14 cellular contexts compared by ENCODE assay signal in the genomic region with DNA sequence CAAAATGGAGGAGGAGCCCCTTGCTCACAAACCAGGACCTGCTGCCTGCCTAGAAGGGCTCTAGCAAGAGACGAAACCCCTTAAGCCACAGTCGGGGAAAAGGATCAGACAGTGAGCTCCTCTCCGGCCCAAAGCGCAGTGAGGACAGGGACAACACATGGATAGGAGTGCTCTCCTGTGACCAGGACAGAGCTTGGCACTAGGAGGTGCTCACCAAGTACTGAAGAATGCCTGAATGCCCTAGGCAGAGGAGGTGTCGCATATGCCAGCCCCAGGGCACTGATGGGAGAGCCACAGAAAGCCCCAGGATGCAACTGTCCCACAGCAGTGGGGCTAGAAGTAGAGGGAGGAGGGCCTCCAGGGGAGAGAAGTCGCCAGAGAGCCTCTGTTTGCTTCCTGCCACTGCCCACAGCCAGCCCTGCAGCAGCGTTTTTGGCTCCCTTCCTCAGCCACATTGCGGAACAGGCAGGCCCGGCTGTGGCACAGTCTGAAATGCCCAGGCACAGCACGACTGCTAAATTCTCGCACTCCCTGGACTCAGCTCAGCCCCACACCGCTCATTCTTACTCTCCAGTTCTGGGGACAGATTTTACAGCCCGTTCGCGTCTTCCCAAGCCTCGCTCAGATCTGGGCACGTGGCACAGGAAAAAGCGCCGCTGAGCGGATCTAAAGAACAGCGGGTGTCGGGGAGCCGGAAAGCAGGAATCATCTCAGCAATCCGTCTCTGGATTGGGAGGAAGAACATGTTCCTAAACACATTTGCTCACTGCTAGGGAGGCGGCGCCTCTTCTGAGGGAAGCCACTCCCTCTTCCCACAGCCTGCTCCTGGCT.
DNase-seq lines count a peak whose midpoint lies in the region; ATAC-seq and FAIRE-seq lines count a peak whose summit lies in the region.
"Had no signal": no experiment of that assay in that cellular context is flagged by ENCODE, and none has a peak within 500 bp of the region (broad histone marks: within the 10 kb centered on the region; RNA-seq: fewer than 3 reads in every experiment).

No MANE protein-coding gene starts in this region.

- H3K27ac ChIP-seq in mesendoderm (ENCODE audit: low read depth, low read length), result no peak overlapping the region
- H3K27ac ChIP-seq: A549, sigmoid colon, transverse colon had no signal

- H3K36me3 Mint-ChIP-seq in activated T-cell treated with anti-CD3 and anti-CD28 coated beads, Interleukin-2, amount 50 U/mL, for 4 hours (ENCODE audit: insufficient read depth), result no peaks in the 10 kb centered on the region

- FAIRE-seq in urothelium cell line (lab: Jason Lieb, UNC), result peak; percentile 68
- FAIRE-seq: A549, endometrium had no signal

- H3K4me1 ChIP-seq in mesendoderm (ENCODE audit: control insufficient read depth, low read depth, low read length), result no peaks in the 10 kb centered on the region
- H3K4me1 ChIP-seq: A549, transverse colon had no signal

- no peaks in the 10 kb centered on the region for H3K27me3 ChIP-seq in mesendoderm (ENCODE audit: insufficient read depth, low read length, poor library complexity)
- H3K27me3 ChIP-seq: sigmoid colon had no signal

- peak; percentile 32 for DNase-seq in left ventricle myocardium superior
- DNase-seq in cardiac septum (ENCODE audit: low spot score), result no peak
- DNase-seq in cerebellar cortex (ENCODE audit: low spot score), result peak; percentile 66
- peak; percentile 40 for DNase-seq in mesendoderm
- no peak for DNase-seq in urothelium cell line (ENCODE audit: low spot score)
- no peak for DNase-seq in NCI-H446 treated with DMSO at 0.1 percent for 48 hours (lab: John Stamatoyannopoulos, UW)
- DNase-seq in activated T-cell treated with anti-CD3 and anti-CD28 coated beads, Interleukin-2, amount 50 U/mL, for 4 hours, result no peak
- DNase-seq: SHP77 treated with DMSO at 0.1 percent for 48 hours, sigmoid colon, transverse colon had no signal

- H3K4ac ChIP-seq in mesendoderm (ENCODE audit: low read depth, low read length), result no peak overlapping the region

- intact Hi-C loops in left ventricle myocardium superior (cut with micrococcal nuclease) (no loop called here), cardiac septum (cut with DNase I) (no loop called here)

- H2BK15ac ChIP-seq in mesendoderm (replicated peaks; ENCODE audit: low read depth), result no peak overlapping the region

- no peak overlapping the region for H2BK120ac ChIP-seq in mesendoderm (ENCODE audit: low read depth, low read length)

- H3K27me3 Mint-ChIP-seq in activated T-cell treated with anti-CD3 and anti-CD28 coated beads, Interleukin-2, amount 50 U/mL, for 4 hours (ENCODE audit: low read depth), result peaks cover 2% of the 10 kb centered on the region

- H3K36me3 ChIP-seq in mesendoderm (ENCODE audit: control insufficient read depth, insufficient read depth, low read length), result no peaks in the 10 kb centered on the region
- H3K36me3 ChIP-seq: sigmoid colon, transverse colon had no signal

- no peak overlapping the region for H3K4me2 ChIP-seq in mesendoderm (ENCODE audit: low read length)
- H3K4me2 ChIP-seq: A549 had no signal

- H3K23ac ChIP-seq in mesendoderm (ENCODE audit: low read length), result no peak overlapping the region

- H2BK5ac ChIP-seq in mesendoderm (ENCODE audit: low read length), result no peak overlapping the region

- H3K9ac ChIP-seq in mesendoderm (ENCODE audit: low read length), result no peak overlapping the region

- no peak overlapping the region for H2AK5ac ChIP-seq in mesendoderm (ENCODE audit: low read length)

- H3K4me3 ChIP-seq in mesendoderm (ENCODE audit: low read length), result no peak overlapping the region
- H3K4me3 ChIP-seq: A549, mucosa of descending colon, sigmoid colon, transverse colon had no signal

- no peaks in the 10 kb centered on the region for H3K79me1 ChIP-seq in mesendoderm (ENCODE audit: low read length)

- H3K4me3 Mint-ChIP-seq in activated T-cell treated with anti-CD3 and anti-CD28 coated beads, Interleukin-2, amount 50 U/mL, for 4 hours, result no peak overlapping the region

- H3K4me1 Mint-ChIP-seq in activated T-cell treated with anti-CD3 and anti-CD28 coated beads, Interleukin-2, amount 50 U/mL, for 4 hours (ENCODE audit: low read depth), result no peaks in the 10 kb centered on the region

- no peaks in the 10 kb centered on the region for H3K9me3 Mint-ChIP-seq in activated T-cell treated with anti-CD3 and anti-CD28 coated beads, Interleukin-2, amount 50 U/mL, for 4 hours

- H4K5ac ChIP-seq in mesendoderm (ENCODE audit: low read length), result no peak overlapping the region

- H3K56ac ChIP-seq in mesendoderm (ENCODE audit: low read length), result peak overlapping the region; percentile 10

- WGBS in mesendoderm (ENCODE audit: extremely low coverage, insufficient coverage, low lambda C conversion rate), result no CpG with 5 or more reads among the region's 26 CpGs

- no peaks in the 10 kb centered on the region for H3K79me2 ChIP-seq in mesendoderm (ENCODE audit: control insufficient read depth, insufficient read depth, low read length)

- ATAC-seq in left ventricle myocardium superior (peak; percentile 19), HG02840 (IDR thresholded peaks at IDR 0.05; ENCODE audit: low FRiP score, unreplicated experiment) (no peak)
- ATAC-seq in activated T-cell treated with anti-CD3 and anti-CD28 coated beads, Interleukin-2, amount 50 U/mL, for 4 hours, result no peak
- ATAC-seq: A549, mucosa of descending colon had no signal

- no peak overlapping the region for H4K8ac ChIP-seq in mesendoderm (ENCODE audit: low read depth, low read length)

- H3K18ac ChIP-seq in mesendoderm (ENCODE audit: low read length), result no peak overlapping the region

Comparison
In these comparisons a context has a peak if more than half of its experiments do, and no peak if none do; other contexts are left out.
1. DNase-seq: peak in left ventricle myocardium superior (single experiment), cerebellar cortex (single experiment) and mesendoderm (single experiment); none in cardiac septum (single experiment), urothelium cell line (single experiment), NCI-H446 treated with DMSO at 0.1 percent for 48 hours (single experiment) and activated T-cell treated with anti-CD3 and anti-CD28 coated beads, Interleukin-2, amount 50 U/mL, for 4 hours (single experiment).